20 cellular contexts compared by ENCODE assay signal in the genomic region with DNA sequence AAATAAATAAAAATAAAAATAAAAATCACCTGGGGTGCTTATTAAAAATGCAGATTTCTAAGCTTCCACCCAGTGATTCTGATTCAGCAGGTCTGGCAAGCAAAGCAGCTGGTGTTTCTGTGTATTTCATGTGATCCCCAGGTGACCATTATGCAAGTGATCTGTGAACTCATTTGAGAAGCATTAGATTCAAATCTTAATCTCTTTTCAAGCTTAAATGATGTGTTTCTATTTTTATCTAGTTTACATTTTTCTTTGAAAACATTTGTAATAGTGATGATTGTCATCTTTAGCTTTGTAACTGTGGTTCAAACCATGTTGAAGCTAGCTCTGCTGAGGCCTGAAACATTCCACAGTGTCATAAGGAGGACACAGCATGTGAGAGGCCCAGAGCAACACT.
DNase-seq lines count a peak whose midpoint lies in the region; ATAC-seq and TF ChIP-seq lines count a peak whose summit lies in the region.
"Had no signal": no experiment of that assay in that cellular context is flagged by ENCODE, and none has a peak within 500 bp of the region (broad histone marks: within the 10 kb centered on the region; RNA-seq: fewer than 3 reads in every experiment).

No MANE protein-coding gene starts in this region.

- H4K91ac ChIP-seq in trophoblast cell (ENCODE audit: low read depth, low read length): no peak overlapping the region

- H3K14ac ChIP-seq in trophoblast cell (ENCODE audit: low read length): no peak overlapping the region

- H2AK5ac ChIP-seq in trophoblast cell (ENCODE audit: low read length): no peak overlapping the region

- H3K9ac ChIP-seq in trophoblast cell (ENCODE audit: low read length): no peak overlapping the region

- H2BK5ac ChIP-seq in trophoblast cell (ENCODE audit: low read depth, low read length, poor library complexity): no peak overlapping the region

- no peaks in the 10 kb centered on the region for H3K9me3 ChIP-seq in trophoblast cell (ENCODE audit: insufficient read depth, low read depth, low read length)
- H3K9me3 ChIP-seq in Peyer's patch: no peaks in the 10 kb centered on the region
- H3K9me3 ChIP-seq in aorta (ENCODE audit: control insufficient read depth, low read length): no peaks in the 10 kb centered on the region
- H3K9me3 ChIP-seq: BE2C, MG63 had no signal

- H3K4ac ChIP-seq in trophoblast cell (ENCODE audit: low read depth, low read length): no peak overlapping the region

- no peak overlapping the region for H4K12ac ChIP-seq in trophoblast cell (ENCODE audit: low read depth, low read length)

- no peak for ATAC-seq in aorta (ENCODE audit: low FRiP score)
- ATAC-seq: PC-3 had no signal

- H3K79me1 ChIP-seq in trophoblast cell (ENCODE audit: low read length): no peaks in the 10 kb centered on the region

- H2BK12ac ChIP-seq in trophoblast cell (ENCODE audit: low read length): no peak overlapping the region

- intact Hi-C loops in aorta (cut with DNase I): no loop called here

- H2BK120ac ChIP-seq in trophoblast cell (ENCODE audit: insufficient read depth, low read length, poor library complexity): no peak overlapping the region

- H3K36me3 ChIP-seq in trophoblast cell (ENCODE audit: control insufficient read depth in 1 of 2, insufficient read depth in 2 of 2, low read length in 2 of 2) (no peaks in the 10 kb centered on the region), Peyer's patch (no peaks in the 10 kb centered on the region), aorta (ENCODE audit: control insufficient read depth in 1 of 2, insufficient read depth in 2 of 2, low read length in 1 of 2) (no peaks in the 10 kb centered on the region)
- H3K36me3 ChIP-seq: BE2C, MG63 had no signal

- H3K23ac ChIP-seq in trophoblast cell (ENCODE audit: low read length): no peak overlapping the region

- no peak overlapping the region for H2AFZ ChIP-seq in trophoblast cell (ENCODE audit: insufficient read depth, low read length, poor library complexity)

- no peak overlapping the region for H4K8ac ChIP-seq in trophoblast cell (ENCODE audit: low read depth, low read length)

- TF ChIP-seq CTCF in fibroblast of the aortic adventitia (IDR thresholded peaks at IDR 0.05; ENCODE audit: insufficient read depth, low read length) (no peak), Peyer's patch (IDR thresholded peaks at IDR 0.05) (no peak)

- H3K4me1 ChIP-seq in trophoblast cell (ENCODE audit: control insufficient read depth in 1 of 2, insufficient read depth in 2 of 2, low read length in 2 of 2): peaks cover 0 to 2% of the 10 kb centered on the region in 2 experiments
- no peaks in the 10 kb centered on the region for H3K4me1 ChIP-seq in Peyer's patch
- H3K4me1 ChIP-seq in aorta (ENCODE audit: control insufficient read depth in 1 of 2, insufficient read depth in 2 of 2, low read length in 2 of 2): no peaks in the 10 kb centered on the region

- DNase-seq in LHCN-M2 (ENCODE audit: low read depth) (peak; percentile 74), amniotic epithelial cell (ENCODE audit: low read depth) (peak; percentile 69), fibroblast of the aortic adventitia (ENCODE audit: low read depth) (peak; percentile 60), trophoblast cell (peak; percentile 47 to 81), Peyer's patch (no peak), aorta (no peak), SHP77 treated with DMSO at 0.1 percent for 48 hours (lab: John Stamatoyannopoulos, UW) (no peak), NCI-H2029 (lab: John Stamatoyannopoulos, UW) (no peak)
- DNase-seq: BE2C; CD4-positive, alpha-beta T cell; DMS53; H9; KG1; MG63; NCI-H1092; NCI-H146; NCI-H2081 treated with DMSO at 0.1 percent for 48 hours; NCI-H345; PC-3 had no signal

- H3K4me2 ChIP-seq in trophoblast cell (ENCODE audit: low read length): no peak overlapping the region

- H3K27ac ChIP-seq in trophoblast cell (ENCODE audit: low read depth, low read length) (no peak overlapping the region), Peyer's patch (no peak overlapping the region), aorta (ENCODE audit: low read depth in 1 of 2, low read length in 2 of 2) (no peak overlapping the region)
- H3K27ac ChIP-seq: SK-N-MC had no signal

- H3K79me2 ChIP-seq in trophoblast cell (ENCODE audit: control insufficient read depth, insufficient read depth, low read length, poor library complexity): no peaks in the 10 kb centered on the region

- H3K4me3 ChIP-seq in fibroblast of the aortic adventitia (ENCODE audit: low read depth, low read length) (no peak overlapping the region), trophoblast cell (ENCODE audit: low read depth, low read length) (no peak overlapping the region), Peyer's patch (no peak overlapping the region), aorta (ENCODE audit: low read length in 2 of 2) (no peak overlapping the region)
- H3K4me3 ChIP-seq: MG63, SK-N-MC had no signal

- H3K18ac ChIP-seq in trophoblast cell (ENCODE audit: low read length): no peak overlapping the region

- H3K27me3 ChIP-seq in trophoblast cell (ENCODE audit: insufficient read depth, low read length) (no peaks in the 10 kb centered on the region), Peyer's patch (no peaks in the 10 kb centered on the region), aorta (ENCODE audit: control insufficient read depth in 1 of 2, insufficient read depth in 2 of 2, low read length in 1 of 2) (no peaks in the 10 kb centered on the region)
- H3K27me3 ChIP-seq: BE2C, MG63 had no signal

- TF ChIP-seq POLR2A in Peyer's patch (IDR thresholded peaks at IDR 0.05): no peak

Comparison
In these comparisons a context has a peak if more than half of its experiments do, and no peak if none do; other contexts are left out.
1. DNase-seq: peak in LHCN-M2 (single experiment), amniotic epithelial cell (single experiment), fibroblast of the aortic adventitia (single experiment) and trophoblast cell (2 of 2); none in Peyer's patch (0 of 3), aorta (0 of 2), SHP77 treated with DMSO at 0.1 percent for 48 hours (single experiment) and NCI-H2029 (single experiment).